In the genomic region with DNA sequence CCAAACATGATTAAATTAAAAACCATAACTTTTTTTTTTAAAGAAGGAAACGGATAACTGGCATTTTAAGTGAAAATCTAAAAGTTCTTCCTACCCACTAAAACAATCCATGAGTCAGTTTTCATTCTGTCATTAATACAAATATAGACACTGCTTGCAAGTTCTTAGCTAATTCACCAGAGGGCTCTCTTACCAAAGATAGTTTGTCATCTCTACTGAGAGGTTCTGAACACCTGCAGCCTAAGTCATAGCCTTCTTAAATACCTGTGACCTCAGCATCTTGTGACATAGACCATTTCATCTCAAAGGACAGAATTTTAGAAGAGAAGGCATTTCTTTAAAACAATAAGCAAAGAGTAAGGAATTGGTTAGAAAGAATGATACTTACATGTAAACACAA, we compare ENCODE assay signal across 9 cellular contexts.
DNase-seq lines count a peak whose midpoint lies in the region; ATAC-seq, FAIRE-seq and TF ChIP-seq lines count a peak whose summit lies in the region.
"Had no signal": no experiment of that assay in that cellular context is flagged by ENCODE, and none has a peak within 500 bp of the region (broad histone marks: within the 10 kb centered on the region; RNA-seq: fewer than 3 reads in every experiment).

No MANE protein-coding gene starts in this region.

- TF ChIP-seq CTCF in cardiac muscle cell (IDR thresholded peaks at IDR 0.05; ENCODE audit: low read depth, low read length) (peak; percentile 35), right atrium auricular region (IDR thresholded peaks at IDR 0.05) (peak in 1 of 2 donors; percentile 41), epithelial cell of proximal tubule (conservative IDR thresholded peaks at IDR 0.05; ENCODE audit: low read depth, low read length) (peak; percentile 39), transverse colon (IDR thresholded peaks at IDR 0.05) (peak in 3 of 5 experiments; percentile 4 to 20 (median 19))

- no peak overlapping the region for H3K4me3 ChIP-seq in cardiac muscle cell
- H3K4me3 ChIP-seq in right atrium auricular region = no peak overlapping the region
- H3K4me3 ChIP-seq in epithelial cell of proximal tubule (ENCODE audit: low read depth, low read length) = no peak overlapping the region
- H3K4me3 ChIP-seq in transverse colon = no peak overlapping the region

- FAIRE-seq in GM19239 (lab: Jason Lieb, UNC) = no peak

- no peaks in the 10 kb centered on the region for H3K36me3 ChIP-seq in cardiac muscle cell
- no peaks in the 10 kb centered on the region for H3K36me3 ChIP-seq in right atrium auricular region
- no peaks in the 10 kb centered on the region for H3K36me3 ChIP-seq in transverse colon

- H3K27me3 ChIP-seq in cardiac muscle cell (no peaks in the 10 kb centered on the region), right atrium auricular region (no peaks in the 10 kb centered on the region), transverse colon (no peaks in the 10 kb centered on the region)

- peaks cover 5% of the 10 kb centered on the region for H3K4me1 ChIP-seq in cardiac muscle cell (ENCODE audit: low read depth)
- no peaks in the 10 kb centered on the region for H3K4me1 ChIP-seq in right atrium auricular region
- no peaks in the 10 kb centered on the region for H3K4me1 ChIP-seq in transverse colon

- H3K9me3 ChIP-seq in cardiac muscle cell (ENCODE audit: low read depth) (no peaks in the 10 kb centered on the region), right atrium auricular region (no peaks in the 10 kb centered on the region), transverse colon (no peaks in the 10 kb centered on the region)

- in situ Hi-C loops in transverse colon (cut with MboI; ENCODE audit: low pct_ligation_motif_present in 1 of 4, low pct_unique_long_range_greater_than_20kb in 1 of 4, low sequenced_read_pairs in 3 of 4) = no loop called here

- no peak overlapping the region for H3K27ac ChIP-seq in cardiac muscle cell
- no peak overlapping the region for H3K27ac ChIP-seq in right atrium auricular region
- H3K27ac ChIP-seq in transverse colon = no peak overlapping the region

- intact Hi-C loops in transverse colon (cut with DNase I; ENCODE audit: low total_unique reads) = no loop called here

- no peak for TF ChIP-seq EP300 in transverse colon (IDR thresholded peaks at IDR 0.05; ENCODE audit: low read depth)

- no peak for TF ChIP-seq POLR2A in transverse colon (IDR thresholded peaks at IDR 0.05)

- ATAC-seq in GM21423 (IDR thresholded peaks at IDR 0.05; ENCODE audit: unreplicated experiment) = no peak

- 33 to 36% methylated on average over 1 of the region's 1 CpG for WGBS in transverse colon (ENCODE audit: low coverage in 1 of 2), 2 donors

- DNase-seq in cardiac muscle cell (ENCODE audit: low read depth in 1 of 2, low spot score in 1 of 2) (peak; percentile 4 to 38), right atrium auricular region (ENCODE audit: low spot score) (no peak), NCI-H510A treated with DMSO at 0.1 percent for 48 hours (lab: John Stamatoyannopoulos, UW) (peak; percentile 14), epithelial cell of proximal tubule (ENCODE audit: low read depth) (peak; percentile 3), transverse colon (no peak), occipital lobe (lab: John Stamatoyannopoulos, UW) (no peak), GM19239 (ENCODE audit: insufficient read length, low spot score) (no peak)
- DNase-seq: cortex of kidney had no signal

Comparison
In these comparisons a context has a peak if more than half of its experiments do, and no peak if none do; other contexts are left out.
1. DNase-seq: peak in cardiac muscle cell (2 of 2), NCI-H510A treated with DMSO at 0.1 percent for 48 hours (single experiment) and epithelial cell of proximal tubule (single experiment); none in right atrium auricular region (single experiment), transverse colon (single experiment), occipital lobe (single experiment) and GM19239 (single experiment).